10 cellular contexts compared by ENCODE assay signal in genomic region chr15:28191832-28192231, GRCh38.
DNase-seq lines count a peak whose midpoint lies in the region; ATAC-seq and TF ChIP-seq lines count a peak whose summit lies in the region.
"Had no signal": no experiment of that assay in that cellular context is flagged by ENCODE, and none has a peak within 500 bp of the region (broad histone marks: within the 10 kb centered on the region; RNA-seq: fewer than 3 reads in every experiment).

No MANE protein-coding gene starts in this region.

- H3K36me3 ChIP-seq in BLaER1 (peaks cover 69% of the 10 kb centered on the region), gastroesophageal sphincter (peaks cover 0 to 68% of the 10 kb centered on the region in 2 donors)

- DNase-seq in SHP77 (lab: John Stamatoyannopoulos, UW) (peak; percentile 57 to 74), osteocyte (ENCODE audit: extremely low spot score, unreplicated experiment) (no peak), mesenteric fat pad (ENCODE audit: low spot score) (no peak), Kasumi-1 (lab: John Stamatoyannopoulos, UW) (no peak), COLO668 (lab: John Stamatoyannopoulos, UW; ENCODE audit: unreplicated experiment) (no peak)
- DNase-seq: activated naive CD8-positive, alpha-beta T cell treated with anti-CD3 and anti-CD28 coated beads for 36 hours; PC-9 had no signal

- H3K9me3 ChIP-seq in BLaER1 (no peaks in the 10 kb centered on the region), gastroesophageal sphincter (no peaks in the 10 kb centered on the region)

- peak overlapping the region; percentile 56 for H3K4me3 Mint-ChIP-seq in osteocyte (ENCODE audit: unreplicated experiment)
- H3K4me3 Mint-ChIP-seq: activated naive CD8-positive, alpha-beta T cell treated with anti-CD3 and anti-CD28 coated beads for 36 hours had no signal

- no peaks in the 10 kb centered on the region for H4K20me1 ChIP-seq in BLaER1

- H3K4me3 ChIP-seq in BLaER1, result no peak overlapping the region
- no peak overlapping the region for H3K4me3 ChIP-seq in gastroesophageal sphincter
- H3K4me3 ChIP-seq: PC-9 had no signal

- 28 to 30% methylated on average over 9 to 15 of the region's 15 CpGs for WGBS in gastroesophageal sphincter (ENCODE audit: low coverage in 1 of 2), 2 donors

- peaks cover 40% of the 10 kb centered on the region for H3K36me3 Mint-ChIP-seq in osteocyte (ENCODE audit: unreplicated experiment)

- H3K9ac ChIP-seq in BLaER1, result no peak overlapping the region

- H3K4me2 ChIP-seq in BLaER1, result peak overlapping the region; percentile 42
- H3K4me2 ChIP-seq: PC-9 had no signal

- TF ChIP-seq EP300 in gastroesophageal sphincter (IDR thresholded peaks at IDR 0.05), result no peak

- H3K27me3 Mint-ChIP-seq in osteocyte (ENCODE audit: unreplicated experiment), result no peaks in the 10 kb centered on the region
- H3K27me3 Mint-ChIP-seq: activated naive CD8-positive, alpha-beta T cell treated with anti-CD3 and anti-CD28 coated beads for 36 hours had no signal

- TF ChIP-seq POLR2A in gastroesophageal sphincter (IDR thresholded peaks at IDR 0.05), result no peak

- H3K27ac ChIP-seq in BLaER1 (0 out of 2 replicates have a peak overlapping the region, but pooled peaks have one; percentile 10), gastroesophageal sphincter (no peak overlapping the region)
- H3K27ac ChIP-seq: PC-9 had no signal

- TF ChIP-seq CTCF in gastroesophageal sphincter (IDR thresholded peaks at IDR 0.05), result peak in 3 of 4 experiments; percentile 27 to 56 (median 39)
- peak; percentile 56 for TF ChIP-seq CTCF in osteocyte (IDR thresholded peaks at IDR 0.05)

- H3K4me1 ChIP-seq in BLaER1 (peaks cover 14% of the 10 kb centered on the region), gastroesophageal sphincter (peaks cover 0 to 14% (median 0%) of the 10 kb centered on the region in 3 donors)

- H3K4me1 Mint-ChIP-seq in osteocyte (ENCODE audit: unreplicated experiment), result peaks cover 17% of the 10 kb centered on the region
- H3K4me1 Mint-ChIP-seq: activated naive CD8-positive, alpha-beta T cell treated with anti-CD3 and anti-CD28 coated beads for 36 hours had no signal

- ATAC-seq in gastroesophageal sphincter (peak; percentile 70), HG02642 (IDR thresholded peaks at IDR 0.05; ENCODE audit: poor library complexity, unreplicated experiment) (no peak)

- H3K27ac Mint-ChIP-seq in osteocyte (ENCODE audit: unreplicated experiment), result peak overlapping the region; percentile 72
- H3K27ac Mint-ChIP-seq: activated naive CD8-positive, alpha-beta T cell treated with anti-CD3 and anti-CD28 coated beads for 36 hours had no signal

- H3K27me3 ChIP-seq in BLaER1 (no peaks in the 10 kb centered on the region), gastroesophageal sphincter (no peaks in the 10 kb centered on the region)

- no peaks in the 10 kb centered on the region for H3K9me3 Mint-ChIP-seq in osteocyte (ENCODE audit: unreplicated experiment)
- H3K9me3 Mint-ChIP-seq: activated naive CD8-positive, alpha-beta T cell treated with anti-CD3 and anti-CD28 coated beads for 36 hours had no signal

Comparison
In these comparisons a context has a peak if more than half of its experiments do, and no peak if none do; other contexts are left out.
1. DNase-seq: peak in SHP77 (2 of 2); none in osteocyte (single experiment), mesenteric fat pad (single experiment), Kasumi-1 (0 of 2) and COLO668 (single experiment).